Comparison of ENCODE assay signal across 10 cellular contexts in genomic region chr17:40956401-40957254, GRCh38.
A peak's percentile ranks its signal among the peaks of the same experiment; 100 is the strongest.
DNase-seq lines count a peak whose midpoint lies in the region; ATAC-seq and TF ChIP-seq lines count a peak whose summit lies in the region.
"Had no signal": no experiment of that assay in that cellular context is flagged by ENCODE, and none has a peak within 500 bp of the region (broad histone marks: within the 10 kb centered on the region; RNA-seq: fewer than 3 reads in every experiment).

No MANE protein-coding gene starts in this region.

- ATAC-seq in GM21723 (IDR thresholded peaks at IDR 0.05; ENCODE audit: unreplicated experiment) (no peak), GM19463 (IDR thresholded peaks at IDR 0.05; ENCODE audit: unreplicated experiment) (no peak)

- TF ChIP-seq CTCF in AG09319 (IDR thresholded peaks at IDR 0.05; ENCODE audit: low read depth, low read length), result no peak
- no peak for TF ChIP-seq CTCF in astrocyte of the spinal cord (IDR thresholded peaks at IDR 0.05; ENCODE audit: low read depth, low read length)

- DNase-seq in AG09319 (ENCODE audit: extremely low read depth, low read depth) (peak; percentile 84), HuH-7 (ENCODE audit: low spot score) (peak; percentile 51), astrocyte of the spinal cord (ENCODE audit: low read depth, low spot score) (peak; percentile 96), kidney glomerular epithelial cell (lab: John Stamatoyannopoulos, UW) (peak; percentile 96), NCI-H526 (lab: John Stamatoyannopoulos, UW) (no peak)
- DNase-seq in stimulated activated CD4-positive, alpha-beta T cell treated with anti-CD3 and anti-CD28 coated beads, Interleukin-4, amount 100 ng/mL, for 4 hours, result no peak
- DNase-seq: left ventricle myocardium inferior had no signal

- no peak overlapping the region for H3K4me3 ChIP-seq in astrocyte of the spinal cord (ENCODE audit: low read depth, low read length)
- H3K4me3 ChIP-seq: HAP-1, left ventricle myocardium inferior had no signal

- in situ Hi-C loops in astrocyte of the spinal cord (cut with HindIII; ENCODE audit: low sequenced_read_pairs), result no loop called here

Comparison
In these comparisons a context has a peak if more than half of its experiments do, and no peak if none do; other contexts are left out.
1. DNase-seq: peak in AG09319 (single experiment), HuH-7 (single experiment), astrocyte of the spinal cord (single experiment) and kidney glomerular epithelial cell (single experiment); none in stimulated activated CD4-positive, alpha-beta T cell treated with anti-CD3 and anti-CD28 coated beads, Interleukin-4, amount 100 ng/mL, for 4 hours (0 of 2) and NCI-H526 (0 of 2).